1 cellular context compared by ENCODE assay signal in the genomic region with DNA sequence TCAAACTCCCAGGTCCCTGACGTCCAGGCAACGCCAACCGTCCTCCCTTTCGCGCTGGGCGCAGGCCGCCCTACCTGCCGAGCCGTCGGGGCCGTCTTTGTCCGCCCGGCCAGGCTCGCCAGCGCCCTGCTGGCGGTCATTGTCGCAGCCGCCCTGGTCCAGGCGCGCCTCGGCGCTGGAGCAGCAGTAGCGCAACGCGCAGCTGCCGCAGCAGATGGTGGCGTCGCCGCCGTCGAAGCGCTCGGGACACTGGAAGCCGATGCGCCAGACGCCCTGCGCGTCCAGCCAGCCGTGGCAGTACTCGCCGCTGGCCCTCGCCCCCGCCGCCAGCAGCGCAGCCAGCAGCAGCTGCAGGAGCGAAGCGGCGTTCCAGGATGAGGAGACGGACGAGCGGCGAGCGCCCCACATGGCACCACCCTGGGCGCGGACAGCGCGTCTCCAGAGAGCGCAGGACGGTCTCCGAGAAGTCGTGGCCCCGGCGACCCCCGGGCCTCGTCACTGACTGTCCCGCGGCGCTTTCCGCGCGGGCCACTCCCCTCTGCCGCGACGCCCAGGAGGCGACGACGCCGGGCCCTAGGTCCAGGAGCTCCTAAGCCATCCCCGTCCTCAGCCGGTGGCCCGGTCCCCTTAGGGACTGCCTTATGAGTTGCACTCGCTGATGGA.
TF ChIP-seq lines count a peak whose summit lies in the region.

No MANE protein-coding gene starts in this region.

TF ChIP-seq in HEK293, 187 proteins besides CTCF, POLR2A, EP300 and RAD21 (continued from another document):
- TF ChIP-seq, protein P1, sequence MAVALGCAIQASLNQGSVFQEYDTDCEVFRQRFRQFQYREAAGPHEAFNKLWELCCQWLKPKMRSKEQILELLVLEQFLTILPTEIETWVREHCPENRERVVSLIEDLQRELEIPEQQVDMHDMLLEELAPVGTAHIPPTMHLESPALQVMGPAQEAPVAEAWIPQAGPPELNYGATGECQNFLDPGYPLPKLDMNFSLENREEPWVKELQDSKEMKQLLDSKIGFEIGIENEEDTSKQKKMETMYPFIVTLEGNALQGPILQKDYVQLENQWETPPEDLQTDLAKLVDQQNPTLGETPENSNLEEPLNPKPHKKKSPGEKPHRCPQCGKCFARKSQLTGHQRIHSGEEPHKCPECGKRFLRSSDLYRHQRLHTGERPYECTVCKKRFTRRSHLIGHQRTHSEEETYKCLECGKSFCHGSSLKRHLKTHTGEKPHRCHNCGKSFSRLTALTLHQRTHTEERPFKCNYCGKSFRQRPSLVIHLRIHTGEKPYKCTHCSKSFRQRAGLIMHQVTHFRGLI (tag by site-specific recombination; IDR thresholded peaks at IDR 0.05) = no peak
- TF ChIP-seq ZNF302 (tag by site-specific recombination; IDR thresholded peaks at IDR 0.05; ENCODE audit: low read depth) (no peak), ZNF426 (tag by site-specific recombination; IDR thresholded peaks at IDR 0.05) (no peak), MYNN (tag by site-specific recombination; IDR thresholded peaks at IDR 0.05; ENCODE audit: borderline replicate concordance) (no peak), ZNF701 (tag by site-specific recombination; IDR thresholded peaks at IDR 0.05) (no peak), ZNF629 (tag by site-specific recombination; IDR thresholded peaks at IDR 0.05) (no peak), YY1 (tag by site-specific recombination; IDR thresholded peaks at IDR 0.05) (no peak), ZNF596 (tag by site-specific recombination; IDR thresholded peaks at IDR 0.05) (no peak), ZEB2 (tag by site-specific recombination; IDR thresholded peaks at IDR 0.05) (0 out of 2 replicates have a peak, but pooled peaks have one; percentile 21), MEIS1 (CRISPR knock-in tag; IDR thresholded peaks at IDR 0.05; ENCODE audit: borderline replicate concordance) (no peak), ZIC2 (tag by site-specific recombination; IDR thresholded peaks at IDR 0.05) (peak; percentile 37), GLIS2 (tag by site-specific recombination; IDR thresholded peaks at IDR 0.05) (peak; percentile 46; the same call in 1 of the 2 replicates), ZNF510 (tag by site-specific recombination; IDR thresholded peaks at IDR 0.05; ENCODE audit: insufficient replicate concordance) (no peak), BCL11A (tag by site-specific recombination; IDR thresholded peaks at IDR 0.05; ENCODE audit: low read depth) (no peak), ZNF654 (tag by site-specific recombination; IDR thresholded peaks at IDR 0.05; ENCODE audit: low read depth) (no peak), ZNF391 (tag by site-specific recombination; IDR thresholded peaks at IDR 0.05; ENCODE audit: borderline replicate concordance, low read depth) (no peak), ZNF2 (tag by site-specific recombination; IDR thresholded peaks at IDR 0.05) (no peak), ZNF664 (tag by site-specific recombination; IDR thresholded peaks at IDR 0.05) (no peak), ZNF114 (tag by site-specific recombination; IDR thresholded peaks at IDR 0.05) (no peak), ZNF266 (tag by site-specific recombination; IDR thresholded peaks at IDR 0.05; ENCODE audit: low read depth) (no peak), ZFP3 (tag by site-specific recombination; IDR thresholded peaks at IDR 0.05; ENCODE audit: low read depth) (no peak), REPIN1 (tag by site-specific recombination; IDR thresholded peaks at IDR 0.05; ENCODE audit: low read depth) (no peak), HOXD13 (CRISPR knock-in tag; IDR thresholded peaks at IDR 0.05; ENCODE audit: borderline replicate concordance) (no peak), ZNF132 (tag by site-specific recombination; IDR thresholded peaks at IDR 0.05; ENCODE audit: borderline replicate concordance) (no peak), ZNF169 (tag by site-specific recombination; IDR thresholded peaks at IDR 0.05) (no peak), ZSCAN30 (tag by site-specific recombination; IDR thresholded peaks at IDR 0.05) (no peak), ZNF623 (tag by site-specific recombination; IDR thresholded peaks at IDR 0.05) (no peak), ZNF501 (tag by site-specific recombination; IDR thresholded peaks at IDR 0.05) (no peak)
- TF ChIP-seq, protein P2, sequence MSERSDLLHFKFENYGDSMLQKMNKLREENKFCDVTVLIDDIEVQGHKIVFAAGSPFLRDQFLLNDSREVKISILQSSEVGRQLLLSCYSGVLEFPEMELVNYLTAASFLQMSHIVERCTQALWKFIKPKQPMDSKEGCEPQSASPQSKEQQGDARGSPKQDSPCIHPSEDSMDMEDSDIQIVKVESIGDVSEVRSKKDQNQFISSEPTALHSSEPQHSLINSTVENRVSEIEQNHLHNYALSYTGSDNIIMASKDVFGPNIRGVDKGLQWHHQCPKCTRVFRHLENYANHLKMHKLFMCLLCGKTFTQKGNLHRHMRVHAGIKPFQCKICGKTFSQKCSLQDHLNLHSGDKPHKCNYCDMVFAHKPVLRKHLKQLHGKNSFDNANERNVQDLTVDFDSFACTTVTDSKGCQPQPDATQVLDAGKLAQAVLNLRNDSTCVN (tag by site-specific recombination; optimal IDR thresholded peaks at IDR 0.05) = peak; percentile 63
- TF ChIP-seq, protein P3, sequence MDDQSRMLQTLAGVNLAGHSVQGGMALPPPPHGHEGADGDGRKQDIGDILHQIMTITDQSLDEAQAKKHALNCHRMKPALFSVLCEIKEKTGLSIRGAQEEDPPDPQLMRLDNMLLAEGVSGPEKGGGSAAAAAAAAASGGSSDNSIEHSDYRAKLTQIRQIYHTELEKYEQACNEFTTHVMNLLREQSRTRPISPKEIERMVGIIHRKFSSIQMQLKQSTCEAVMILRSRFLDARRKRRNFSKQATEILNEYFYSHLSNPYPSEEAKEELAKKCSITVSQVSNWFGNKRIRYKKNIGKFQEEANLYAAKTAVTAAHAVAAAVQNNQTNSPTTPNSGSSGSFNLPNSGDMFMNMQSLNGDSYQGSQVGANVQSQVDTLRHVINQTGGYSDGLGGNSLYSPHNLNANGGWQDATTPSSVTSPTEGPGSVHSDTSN (CRISPR knock-in tag; IDR thresholded peaks at IDR 0.05) = 0 out of 2 replicates have a peak, but pooled peaks have one; percentile 60
- TF ChIP-seq, protein P4, sequence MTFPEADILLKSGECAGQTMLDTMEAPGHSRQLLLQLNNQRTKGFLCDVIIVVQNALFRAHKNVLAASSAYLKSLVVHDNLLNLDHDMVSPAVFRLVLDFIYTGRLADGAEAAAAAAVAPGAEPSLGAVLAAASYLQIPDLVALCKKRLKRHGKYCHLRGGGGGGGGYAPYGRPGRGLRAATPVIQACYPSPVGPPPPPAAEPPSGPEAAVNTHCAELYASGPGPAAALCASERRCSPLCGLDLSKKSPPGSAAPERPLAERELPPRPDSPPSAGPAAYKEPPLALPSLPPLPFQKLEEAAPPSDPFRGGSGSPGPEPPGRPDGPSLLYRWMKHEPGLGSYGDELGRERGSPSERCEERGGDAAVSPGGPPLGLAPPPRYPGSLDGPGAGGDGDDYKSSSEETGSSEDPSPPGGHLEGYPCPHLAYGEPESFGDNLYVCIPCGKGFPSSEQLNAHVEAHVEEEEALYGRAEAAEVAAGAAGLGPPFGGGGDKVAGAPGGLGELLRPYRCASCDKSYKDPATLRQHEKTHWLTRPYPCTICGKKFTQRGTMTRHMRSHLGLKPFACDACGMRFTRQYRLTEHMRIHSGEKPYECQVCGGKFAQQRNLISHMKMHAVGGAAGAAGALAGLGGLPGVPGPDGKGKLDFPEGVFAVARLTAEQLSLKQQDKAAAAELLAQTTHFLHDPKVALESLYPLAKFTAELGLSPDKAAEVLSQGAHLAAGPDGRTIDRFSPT (tag by site-specific recombination; IDR thresholded peaks at IDR 0.05) = 0 out of 2 replicates have a peak, but pooled peaks have one; percentile 4
- TF ChIP-seq, protein P5, sequence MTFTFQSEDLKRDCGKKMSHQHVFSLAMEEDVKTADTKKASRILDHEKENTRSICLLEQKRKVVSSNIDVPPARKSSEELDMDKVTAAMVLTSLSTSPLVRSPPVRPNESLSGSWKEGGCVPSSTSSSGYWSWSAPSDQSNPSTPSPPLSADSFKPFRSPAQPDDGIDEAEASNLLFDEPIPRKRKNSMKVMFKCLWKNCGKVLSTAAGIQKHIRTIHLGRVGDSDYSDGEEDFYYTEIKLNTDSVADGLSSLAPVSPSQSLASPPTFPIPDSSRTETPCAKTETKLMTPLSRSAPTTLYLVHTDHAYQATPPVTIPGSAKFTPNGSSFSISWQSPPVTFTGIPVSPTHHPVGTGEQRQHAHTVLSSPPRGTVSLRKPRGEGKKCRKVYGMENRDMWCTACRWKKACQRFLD (tag by site-specific recombination; IDR thresholded peaks at IDR 0.05) = no peak
- TF ChIP-seq, protein P6, sequence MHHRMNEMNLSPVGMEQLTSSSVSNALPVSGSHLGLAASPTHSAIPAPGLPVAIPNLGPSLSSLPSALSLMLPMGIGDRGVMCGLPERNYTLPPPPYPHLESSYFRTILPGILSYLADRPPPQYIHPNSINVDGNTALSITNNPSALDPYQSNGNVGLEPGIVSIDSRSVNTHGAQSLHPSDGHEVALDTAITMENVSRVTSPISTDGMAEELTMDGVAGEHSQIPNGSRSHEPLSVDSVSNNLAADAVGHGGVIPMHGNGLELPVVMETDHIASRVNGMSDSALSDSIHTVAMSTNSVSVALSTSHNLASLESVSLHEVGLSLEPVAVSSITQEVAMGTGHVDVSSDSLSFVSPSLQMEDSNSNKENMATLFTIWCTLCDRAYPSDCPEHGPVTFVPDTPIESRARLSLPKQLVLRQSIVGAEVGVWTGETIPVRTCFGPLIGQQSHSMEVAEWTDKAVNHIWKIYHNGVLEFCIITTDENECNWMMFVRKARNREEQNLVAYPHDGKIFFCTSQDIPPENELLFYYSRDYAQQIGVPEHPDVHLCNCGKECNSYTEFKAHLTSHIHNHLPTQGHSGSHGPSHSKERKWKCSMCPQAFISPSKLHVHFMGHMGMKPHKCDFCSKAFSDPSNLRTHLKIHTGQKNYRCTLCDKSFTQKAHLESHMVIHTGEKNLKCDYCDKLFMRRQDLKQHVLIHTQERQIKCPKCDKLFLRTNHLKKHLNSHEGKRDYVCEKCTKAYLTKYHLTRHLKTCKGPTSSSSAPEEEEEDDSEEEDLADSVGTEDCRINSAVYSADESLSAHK (tag by site-specific recombination; IDR thresholded peaks at IDR 0.05) = no peak
